7 cellular contexts compared by ENCODE assay signal in genomic region chr11:49365375-49365774, GRCh38.
DNase-seq lines count a peak whose midpoint lies in the region; ATAC-seq, FAIRE-seq and TF ChIP-seq lines count a peak whose summit lies in the region.
"Not testable (repeated sequence)": the region's sequence is repeated elsewhere in the genome, so short reads cannot be mapped to it uniquely, and the experiment has no call there.

No MANE protein-coding gene starts in this region.

- not testable (repeated sequence) for H3K27me3 ChIP-seq in body of pancreas; gastroesophageal sphincter; heart right ventricle; left lung; small intestine (ENCODE audit: control insufficient read depth in 2 of 2, insufficient read depth in 2 of 2, low read length in 2 of 2)

- not testable (repeated sequence) for H3K27ac ChIP-seq in A549; body of pancreas; gastroesophageal sphincter; heart right ventricle; left lung; small intestine (ENCODE audit: low read depth in 1 of 2, low read length in 1 of 2)

- CTCF ChIA-PET in A549 (lab: Yijun Ruan, JAX): not testable (repeated sequence)

- H3K4me1 ChIP-seq in A549; body of pancreas; gastroesophageal sphincter; heart right ventricle; left lung; small intestine (ENCODE audit: control insufficient read depth in 2 of 2, insufficient read depth in 1 of 2, low read depth in 1 of 2, low read length in 1 of 2): not testable (repeated sequence)

- not testable (repeated sequence) for TF ChIP-seq POLR2A in A549 (IDR thresholded peaks at IDR 0.05; ENCODE audit: low read length); body of pancreas (IDR thresholded peaks at IDR 0.05); gastroesophageal sphincter (IDR thresholded peaks at IDR 0.05)

- peak; percentile 63 for FAIRE-seq in A549 (lab: Jason Lieb, UNC)
- peak; percentile 86 for FAIRE-seq in small intestine (lab: Jason Lieb, UNC)

- not testable (repeated sequence) for TF ChIP-seq CTCF in A549 (IDR thresholded peaks at IDR 0.05); body of pancreas (IDR thresholded peaks at IDR 0.05); gastroesophageal sphincter (IDR thresholded peaks at IDR 0.05); heart right ventricle (IDR thresholded peaks at IDR 0.05); left lung (IDR thresholded peaks at IDR 0.05); omental fat pad (IDR thresholded peaks at IDR 0.05)

- H3K4me2 ChIP-seq in A549: not testable (repeated sequence)

- DNase-seq in A549 (ENCODE audit: low read depth in 1 of 2, low spot score in 1 of 2); body of pancreas; heart right ventricle; left lung; omental fat pad (ENCODE audit: low spot score); small intestine: not testable (repeated sequence)

- TF ChIP-seq EP300 in A549 (IDR thresholded peaks at IDR 0.05); gastroesophageal sphincter (IDR thresholded peaks at IDR 0.05): not testable (repeated sequence)

- POLR2A ChIA-PET in A549 (lab: Yijun Ruan, JAX): not testable (repeated sequence)

- not testable (repeated sequence) for H3K4me3 ChIP-seq in A549; body of pancreas; gastroesophageal sphincter; heart right ventricle; left lung; small intestine (ENCODE audit: low read depth in 1 of 2, low read length in 2 of 2)

- not testable (repeated sequence) for TF ChIP-seq RAD21 in A549 (conservative IDR thresholded peaks at IDR 0.05 in 1 of 2, IDR thresholded peaks at IDR 0.05 in 1 of 2)

- not testable (repeated sequence) for H3K36me3 ChIP-seq in body of pancreas (replicated peaks in 1 of 2; ENCODE audit: insufficient read depth in 1 of 2, low read depth in 2 of 2); gastroesophageal sphincter; heart right ventricle; left lung; small intestine (ENCODE audit: control insufficient read depth in 2 of 2, insufficient read depth in 2 of 2, low read length in 2 of 2)

- not testable (repeated sequence) for ATAC-seq in A549
- ATAC-seq in body of pancreas (peak; percentile 45), gastroesophageal sphincter (peak; percentile 71), heart right ventricle (peak in 5 of 8 donors; percentile 39 to 75 (median 57)), left lung (peak; percentile 33), omental fat pad (ENCODE audit: low FRiP score) (peak; percentile 41)

- intact Hi-C loops in body of pancreas (cut with DNase I); heart right ventricle (cut with DNase I); left lung (cut with DNase I): not testable (repeated sequence)

- H3K9me3 ChIP-seq in A549; body of pancreas; gastroesophageal sphincter; heart right ventricle; left lung; small intestine (ENCODE audit: control insufficient read depth, low read depth): not testable (repeated sequence)
